Comparison of ENCODE assay signal across 17 cellular contexts in the genomic region with DNA sequence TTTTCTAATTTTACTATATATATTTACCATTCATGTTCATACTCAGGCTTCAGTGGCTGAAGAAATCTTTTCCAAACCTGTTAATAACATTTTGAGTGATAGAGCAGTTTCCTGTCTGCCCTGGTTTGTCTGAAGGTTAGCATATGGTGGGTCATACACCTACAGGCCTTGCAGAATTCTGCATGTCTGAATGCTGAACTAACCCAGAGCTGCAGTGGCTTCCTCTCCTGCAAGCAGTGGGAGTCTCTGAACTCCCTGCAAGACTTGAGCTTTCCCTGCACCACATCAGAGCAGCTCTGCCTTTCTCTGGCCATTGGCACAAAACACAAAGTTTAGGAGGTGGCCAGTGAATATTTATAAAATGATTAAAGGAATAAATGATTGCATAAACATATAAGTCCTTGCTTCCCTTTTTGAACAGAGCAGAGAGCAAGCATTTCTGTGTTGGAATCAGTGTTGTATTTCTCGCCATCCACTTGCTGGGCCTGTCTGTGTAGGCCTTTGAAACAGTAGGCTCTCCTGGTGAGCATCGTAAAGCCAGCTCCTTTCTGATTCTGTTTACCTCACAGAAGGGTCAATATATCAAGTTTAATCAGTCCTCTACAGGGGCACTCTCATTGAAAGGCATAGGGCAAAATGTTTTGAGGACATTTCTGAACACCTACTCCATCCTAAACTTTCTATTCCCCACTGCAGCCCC. TPM values are rescaled to one million over a fixed set of nuclear protein-coding genes. Genes with fewer than 3 reads are reported as not detected.
A peak's percentile ranks its signal among the peaks of the same experiment; 100 is the strongest.
DNase-seq lines count a peak whose midpoint lies in the region; ATAC-seq and TF ChIP-seq lines count a peak whose summit lies in the region.
"Had no signal": no experiment of that assay in that cellular context is flagged by ENCODE, and none has a peak within 500 bp of the region (broad histone marks: within the 10 kb centered on the region; RNA-seq: fewer than 3 reads in every experiment).

No MANE protein-coding gene starts in this region.

- no peak for TF ChIP-seq CTCF in WTC11 (IDR thresholded peaks at IDR 0.05)
- TF ChIP-seq CTCF in nephron progenitor cell (IDR thresholded peaks at IDR 0.05) = no peak

- 89% methylated on average over 2 of the region's 2 CpGs for WGBS in right cardiac atrium

- no peaks in the 10 kb centered on the region for H3K4me1 ChIP-seq in right cardiac atrium (ENCODE audit: control insufficient read depth, insufficient read depth, low read length)
- H3K4me1 ChIP-seq: BLaER1 had no signal

- no peak overlapping the region for H3K4me3 ChIP-seq in right cardiac atrium (ENCODE audit: low read length)
- H3K4me3 ChIP-seq: BLaER1, GM23248 had no signal

- H3K9me3 Mint-ChIP-seq in WTC11 (peaks cover 5% of the 10 kb centered on the region), nephron progenitor cell (peaks cover 25% of the 10 kb centered on the region)
- H3K9me3 Mint-ChIP-seq: H9 had no signal

- H3K4me3 Mint-ChIP-seq in WTC11 (no peak overlapping the region), nephron progenitor cell (no peak overlapping the region)
- H3K4me3 Mint-ChIP-seq: H9 had no signal

- intact Hi-C loops in right cardiac atrium (cut with DNase I) = no loop called here

- H3K36me3 Mint-ChIP-seq in WTC11 = no peaks in the 10 kb centered on the region
- H3K36me3 Mint-ChIP-seq in nephron progenitor cell (ENCODE audit: low read depth) = no peaks in the 10 kb centered on the region

- H3K9me3 ChIP-seq in right cardiac atrium (ENCODE audit: control insufficient read depth, low read length) = no peaks in the 10 kb centered on the region
- H3K9me3 ChIP-seq: BLaER1 had no signal

- POLR2A ChIA-PET in WTC11 (lab: Charles Lee) = interaction anchor here (0.6 kb wide), 1 partner anchor 43 kb away, joined by 3 read pairs; no protein-coding TSS in a partner anchor

- DNase-seq in DMS 273 (lab: John Stamatoyannopoulos, UW; ENCODE audit: unreplicated experiment) (peak; percentile 12), DMS 273 treated with DMSO at 0.1 percent for 48 hours (lab: John Stamatoyannopoulos, UW) (no peak), WTC11 (ENCODE audit: low spot score) (no peak), nephron progenitor cell (no peak), right cardiac atrium (no peak), AML-193 (lab: John Stamatoyannopoulos, UW) (no peak)
- no peak for DNase-seq in activated naive CD4-positive, alpha-beta T cell treated with Interleukin-2 at 50 U/mL for 16 hours
- DNase-seq: Calu3, DMS153, GF-D8, GM23248, H9, IMR-90, KBM-7 had no signal

- H3K27me3 Mint-ChIP-seq in WTC11 (ENCODE audit: low read depth) (no peaks in the 10 kb centered on the region), nephron progenitor cell (ENCODE audit: low read depth, poor library complexity) (no peaks in the 10 kb centered on the region)

- H3K27ac Mint-ChIP-seq in WTC11 (no peak overlapping the region), nephron progenitor cell (peak overlapping the region; percentile 68)

- peak; percentile 84 for ATAC-seq in WTC11
- ATAC-seq in right cardiac atrium = no peak

- H3K4me1 Mint-ChIP-seq in WTC11 = peaks cover 4% of the 10 kb centered on the region; the same call in 1 of the 2 replicates
- peaks cover 23% of the 10 kb centered on the region for H3K4me1 Mint-ChIP-seq in nephron progenitor cell

- CTCF ChIA-PET in WTC11 (lab: Charles Lee) = interaction anchor here (1.2 kb wide), 1 partner anchor 54 kb away, joined by 3 read pairs; no protein-coding TSS in a partner anchor

- no peak overlapping the region for H3K27ac ChIP-seq in right cardiac atrium (ENCODE audit: low read length)
- H3K27ac ChIP-seq: 22Rv1, BLaER1, GM23248 had no signal

- H3K27me3 ChIP-seq in right cardiac atrium (ENCODE audit: control insufficient read depth, insufficient read depth) = no peaks in the 10 kb centered on the region
- H3K27me3 ChIP-seq: BLaER1 had no signal

TF ChIP-seq in WTC11, 78 proteins besides CTCF, POLR2A, EP300 and RAD21:
- TF ChIP-seq ZBTB21 (CRISPR knock-in tag; IDR thresholded peaks at IDR 0.05; ENCODE audit: borderline replicate concordance) = no peak
- no peak for TF ChIP-seq FOXP1 (CRISPR knock-in tag; IDR thresholded peaks at IDR 0.05; ENCODE audit: borderline replicate concordance)
- TF ChIP-seq FOXK1 (CRISPR knock-in tag; IDR thresholded peaks at IDR 0.05) = no peak
- TF ChIP-seq, protein P1, sequence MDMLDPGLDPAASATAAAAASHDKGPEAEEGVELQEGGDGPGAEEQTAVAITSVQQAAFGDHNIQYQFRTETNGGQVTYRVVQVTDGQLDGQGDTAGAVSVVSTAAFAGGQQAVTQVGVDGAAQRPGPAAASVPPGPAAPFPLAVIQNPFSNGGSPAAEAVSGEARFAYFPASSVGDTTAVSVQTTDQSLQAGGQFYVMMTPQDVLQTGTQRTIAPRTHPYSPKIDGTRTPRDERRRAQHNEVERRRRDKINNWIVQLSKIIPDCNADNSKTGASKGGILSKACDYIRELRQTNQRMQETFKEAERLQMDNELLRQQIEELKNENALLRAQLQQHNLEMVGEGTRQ (CRISPR knock-in tag; IDR thresholded peaks at IDR 0.05) = no peak

RNA-seq across cellular contexts. Expression of a gene that starts 15.0 kb away (rescaled TPM):
- total RNA-seq in WTC11 (2021) (0.25 to 1.0 TPM (median 0.30 TPM) in 3 replicates), right cardiac atrium (1 to 10 TPM; 4.0 to 8.4 (median 6.7) TPM)
- polyA plus RNA-seq in right cardiac atrium = 1.3 TPM
- total RNA-seq: Calu3, GM23248, H9, HT-29 had no signal
- polyA plus RNA-seq: GM23248 had no signal
